In genomic region chr1:175040324-175040910, GRCh38 we compare ENCODE assay signal across 17 cellular contexts.
"Had no signal": no experiment of that assay in that cellular context is flagged by ENCODE, and none has a peak within 500 bp of the region (broad histone marks: within the 10 kb centered on the region; RNA-seq: fewer than 3 reads in every experiment).

No MANE protein-coding gene starts in this region.

- FAIRE-seq: K562 had no signal

- DNase-seq: Kasumi-1; MM.1S; NCI-H1105 treated with DMSO at 0.1 percent for 48 hours; NCI-H1417 treated with DMSO at 0.1 percent for 48 hours; NCI-H1694; NCI-H187 treated with DMSO at 0.1 percent for 48 hours; NCI-H2029 treated with DMSO at 0.1 percent for 48 hours; NCI-H2171 treated with DMSO at 0.1 percent for 48 hours; NCI-H345; NCI-H526; NCI-H748 treated with DMSO at 0.1 percent for 48 hours; NK-92 treated with Interleukin-12 subunit alpha and Interleukin-12 subunit beta, amount 100 ng/mL, for 24 hours; PC-3; SK-N-SH; SW 1271; T-cell had no signal
